In the genomic region with DNA sequence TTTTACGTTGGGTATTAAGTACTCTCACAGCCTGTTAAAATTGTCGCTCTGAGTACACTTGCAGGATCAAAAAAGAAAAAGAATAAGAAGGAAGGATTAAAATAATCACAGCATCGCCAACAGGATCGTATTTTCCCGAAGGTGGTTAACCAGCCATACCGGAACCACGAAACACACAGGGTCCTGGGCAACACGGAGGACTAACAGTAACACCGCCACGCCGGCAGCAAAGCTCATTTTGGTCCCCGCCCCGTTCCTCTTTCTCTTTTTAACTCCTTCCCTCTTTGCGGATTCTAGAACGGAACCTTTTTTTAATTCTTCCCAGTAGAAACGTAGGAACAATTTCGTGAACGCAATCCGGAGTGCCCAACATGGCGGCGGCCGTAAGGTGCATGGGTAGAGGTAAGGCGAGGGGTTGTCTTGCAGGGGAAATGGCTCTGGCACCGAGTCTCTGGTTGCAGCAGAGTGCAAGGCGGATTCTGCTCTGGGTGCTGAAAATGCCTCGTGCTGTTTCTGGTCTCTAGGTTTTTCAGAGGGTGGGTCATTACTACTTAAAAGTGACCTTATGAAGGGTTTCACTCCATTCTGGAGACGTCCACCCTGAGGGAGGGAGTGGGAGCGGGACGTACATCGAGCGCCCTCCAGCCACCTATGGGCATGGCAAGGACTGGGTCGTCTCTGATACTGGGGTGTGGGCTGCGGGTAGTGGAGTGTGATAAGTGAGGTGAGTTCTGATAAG, we compare ENCODE assay signal across 8 cellular contexts. TPM values are rescaled to one million over a fixed set of nuclear protein-coding genes. Genes with fewer than 3 reads are reported as not detected.
DNase-seq lines count a peak whose midpoint lies in the region; ATAC-seq and TF ChIP-seq lines count a peak whose summit lies in the region.

Gene MRPL1 (plus strand): TSS at position 353 of the 739 bp plus-strand sequence. CDS start 19 bp downstream, at position 372.

- CTCF ChIA-PET in activated naive CD4-positive, alpha-beta T cell treated with anti-CD3 and anti-CD28 coated beads, Interleukin-2, amount 10 ng/mL, durations not matched to agents 7 days and 5 days (lab: Charles Lee) = interaction anchor here (0.7 to 2.3 kb wide), 10 partner anchors 10 to 1710 kb away, joined by 3 to 19 read pairs (median 4); partner anchors contain the start of gene CNOT6L

- peak within 1 kb of the TSS; percentile 94 for H3K27ac ChIP-seq in SK-N-MC
- peak within 1 kb of the TSS; percentile 87 to 100 (median 92) for H3K27ac ChIP-seq in gastroesophageal sphincter

- peaks cover 32% of the 10 kb centered on the region for H3K4me1 Mint-ChIP-seq in HFFc6 (ENCODE audit: low read depth)
- peaks cover 66% of the 10 kb centered on the region for H3K4me1 Mint-ChIP-seq in activated naive CD4-positive, alpha-beta T cell treated with anti-CD3 and anti-CD28 coated beads, Interleukin-2, amount 10 ng/mL, durations not matched to agents 7 days and 5 days

- H3K27me3 ChIP-seq in gastroesophageal sphincter = no peaks in the 10 kb centered on the region

- peak; percentile 71 for TF ChIP-seq POLR2A in NB4 (IDR thresholded peaks at IDR 0.05; ENCODE audit: extremely low read depth, insufficient read length)
- peak; percentile 28 to 38 for TF ChIP-seq POLR2A in gastroesophageal sphincter (IDR thresholded peaks at IDR 0.05)

- no peaks in the 10 kb centered on the region; the same call in 1 of the 2 replicates for H3K27me3 Mint-ChIP-seq in HFFc6 (ENCODE audit: insufficient read depth)
- H3K27me3 Mint-ChIP-seq in activated naive CD4-positive, alpha-beta T cell treated with anti-CD3 and anti-CD28 coated beads, Interleukin-2, amount 10 ng/mL, durations not matched to agents 7 days and 5 days = no peaks in the 10 kb centered on the region

- DNase-seq in GM04503 (ENCODE audit: low read depth) (peak; percentile 80), HFFc6 (peak; percentile 96), NB4 (ENCODE audit: low read depth) (peak; percentile 96), SK-N-MC (ENCODE audit: low read depth, low spot score) (peak; percentile 94), non-pigmented ciliary epithelial cell (ENCODE audit: low read depth) (peak; percentile 82), superior temporal gyrus (ENCODE audit: extremely low spot score) (peak; percentile 97)
- peak; percentile 91 for DNase-seq in activated naive CD4-positive, alpha-beta T cell treated with anti-CD3 and anti-CD28 coated beads, Interleukin-2, amount 10 ng/mL, durations not matched to agents 7 days and 5 days

- peaks cover 0 to 26% (median 6%) of the 10 kb centered on the region in 3 donors for H3K4me1 ChIP-seq in gastroesophageal sphincter

- ATAC-seq in gastroesophageal sphincter = peak; percentile 97

- H3K36me3 ChIP-seq in SK-N-MC (ENCODE audit: insufficient read depth, low read length) = peaks cover 12% of the 10 kb centered on the region
- peaks cover 0 to 15% of the 10 kb centered on the region in 2 donors for H3K36me3 ChIP-seq in gastroesophageal sphincter

- TF ChIP-seq EP300 in gastroesophageal sphincter (IDR thresholded peaks at IDR 0.05) = no peak

- peak within 1 kb of the TSS; percentile 96 for H3K4me3 Mint-ChIP-seq in HFFc6
- H3K4me3 Mint-ChIP-seq in activated naive CD4-positive, alpha-beta T cell treated with anti-CD3 and anti-CD28 coated beads, Interleukin-2, amount 10 ng/mL, durations not matched to agents 7 days and 5 days = peak within 1 kb of the TSS; percentile 96

- TF ChIP-seq CTCF in HFFc6 (IDR thresholded peaks at IDR 0.05) (peak; percentile 36; the same call in 1 of the 2 replicates), NB4 (IDR thresholded peaks at IDR 0.05; ENCODE audit: low read depth, low read length) (no peak), gastroesophageal sphincter (IDR thresholded peaks at IDR 0.05) (peak in 1 of 4 experiments; percentile 34)

- H3K9me3 ChIP-seq in SK-N-MC (ENCODE audit: low read depth, low read length) (no peaks in the 10 kb centered on the region), gastroesophageal sphincter (no peaks in the 10 kb centered on the region)

- H3K9ac ChIP-seq in SK-N-MC (ENCODE audit: insufficient read length) = peak within 1 kb of the TSS; percentile 96

- WGBS in gastroesophageal sphincter (ENCODE audit: low coverage in 1 of 2), 2 donors = 0 to 1% methylated on average over 23 to 28 of the region's 33 CpGs

- peaks cover 16% of the 10 kb centered on the region for H3K36me3 Mint-ChIP-seq in HFFc6 (ENCODE audit: low read depth)
- peaks cover 25% of the 10 kb centered on the region for H3K36me3 Mint-ChIP-seq in activated naive CD4-positive, alpha-beta T cell treated with anti-CD3 and anti-CD28 coated beads, Interleukin-2, amount 10 ng/mL, durations not matched to agents 7 days and 5 days

- peak within 1 kb of the TSS; percentile 94 for H3K4me3 ChIP-seq in NB4 (ENCODE audit: low read depth, low read length)
- H3K4me3 ChIP-seq in SK-N-MC = peak within 1 kb of the TSS; percentile 100
- peak within 1 kb of the TSS; percentile 74 to 99 for H3K4me3 ChIP-seq in gastroesophageal sphincter

- peak within 1 kb of the TSS; percentile 100 for H3K27ac Mint-ChIP-seq in HFFc6
- peak within 1 kb of the TSS; percentile 100 for H3K27ac Mint-ChIP-seq in activated naive CD4-positive, alpha-beta T cell treated with anti-CD3 and anti-CD28 coated beads, Interleukin-2, amount 10 ng/mL, durations not matched to agents 7 days and 5 days

- no peaks in the 10 kb centered on the region for H3K9me3 Mint-ChIP-seq in HFFc6
- H3K9me3 Mint-ChIP-seq in activated naive CD4-positive, alpha-beta T cell treated with anti-CD3 and anti-CD28 coated beads, Interleukin-2, amount 10 ng/mL, durations not matched to agents 7 days and 5 days = no peaks in the 10 kb centered on the region

RNA-seq across cellular contexts. Expression of gene MRPL1, which starts in this region (rescaled TPM):
- total RNA-seq in HFFc6 (2021; fragmentation: NEBNext Ultra II Directional; extraction: Animal tissue kit (Norgen Biotek cat#: 25700)) = 10 to 100 TPM; 29.2 to 48.8 (median 45.1) TPM
- total RNA-seq in gastroesophageal sphincter = 10 to 100 TPM; 17.1 to 25.6 (median 20.4) TPM

Comparison
In these comparisons a context has a peak if more than half of its experiments do, and no peak if none do; other contexts are left out.
1. Peak in every context shown above with its lines: DNase-seq, ATAC-seq, H3K4me3 ChIP-seq and H3K27ac ChIP-seq.